ENCODE assay signal across 17 cellular contexts in the genomic region with DNA sequence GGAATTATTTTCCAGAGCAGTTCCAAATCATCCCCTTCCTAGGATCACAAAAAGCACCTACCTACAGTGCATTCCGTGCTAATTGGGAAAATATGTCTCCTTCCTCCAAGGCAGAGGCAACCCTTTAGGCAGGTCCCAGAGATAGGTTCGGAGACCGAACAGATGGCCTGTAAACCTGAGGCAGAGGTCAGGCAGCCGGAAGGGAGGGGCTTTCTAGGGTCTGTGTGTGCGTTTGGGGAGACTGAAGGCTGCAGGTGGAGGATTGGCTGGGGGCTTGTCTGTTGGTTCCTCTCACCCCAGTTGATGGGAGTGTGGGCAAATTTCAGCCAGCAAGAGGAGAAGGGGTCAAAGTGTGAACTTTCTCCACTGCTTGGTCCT. TPM values are rescaled to one million over a fixed set of nuclear protein-coding genes. Genes with fewer than 3 reads are reported as not detected.
A peak's percentile ranks its signal among the peaks of the same experiment; 100 is the strongest.
DNase-seq lines count a peak whose midpoint lies in the region; ATAC-seq and TF ChIP-seq lines count a peak whose summit lies in the region.
"Had no signal": no experiment of that assay in that cellular context is flagged by ENCODE, and none has a peak within 500 bp of the region (broad histone marks: within the 10 kb centered on the region; RNA-seq: fewer than 3 reads in every experiment).

No MANE protein-coding gene starts in this region.

- H3K27me3 ChIP-seq in hepatocyte, result no peaks in the 10 kb centered on the region
- peaks cover 0 to 20% (median 3%) of the 10 kb centered on the region in 3 donors for H3K27me3 ChIP-seq in psoas muscle (ENCODE audit: insufficient read depth in 3 of 3, low read length in 2 of 3)
- H3K27me3 ChIP-seq: brain microvascular endothelial cell had no signal

- no peak overlapping the region for H3K27ac ChIP-seq in hepatocyte
- H3K27ac ChIP-seq in psoas muscle, result no peak overlapping the region
- H3K27ac ChIP-seq: brain microvascular endothelial cell, SK-N-MC had no signal

- DNase-seq in NCI-H524 (lab: John Stamatoyannopoulos, UW), result peak; percentile 10 to 50
- DNase-seq in NCI-H524 treated with DMSO at 0.1 percent for 48 hours (lab: John Stamatoyannopoulos, UW), result no peak
- no peak for DNase-seq in hepatocyte (ENCODE audit: low spot score)
- DNase-seq in psoas muscle, result no peak
- no peak for DNase-seq in sciatic nerve (ENCODE audit: low spot score)
- DNase-seq in activated naive CD4-positive, alpha-beta T cell (lab: John Stamatoyannopoulos, UW), result no peak
- DNase-seq: 8988T; activated gamma-delta T cell treated with Interleukin-2 at 50 U/mL for 16 hours; CD4-positive, CD25-positive, alpha-beta regulatory T cell; effector CD4-positive, alpha-beta T cell; KG1; NCI-H1105 treated with DMSO at 0.1 percent for 48 hours had no signal

- peaks cover 17% of the 10 kb centered on the region for H3K4me1 ChIP-seq in hepatocyte (ENCODE audit: insufficient read depth)
- H3K4me1 ChIP-seq in psoas muscle, result peaks cover 4% of the 10 kb centered on the region

- intact Hi-C loops in psoas muscle (cut with DNase I), result no loop called here
- intact Hi-C loops in sciatic nerve (cut with DNase I), result no loop called here

- H2AFZ ChIP-seq in hepatocyte, result peak overlapping the region; percentile 39

- TF ChIP-seq CTCF in hepatocyte (IDR thresholded peaks at IDR 0.05; ENCODE audit: poor library complexity), result no peak
- TF ChIP-seq CTCF in psoas muscle (IDR thresholded peaks at IDR 0.05), result no peak

- peak overlapping the region; percentile 92 for H3K4me2 ChIP-seq in hepatocyte

- H3K9me3 ChIP-seq in hepatocyte (ENCODE audit: low read depth) (no peaks in the 10 kb centered on the region), psoas muscle (no peaks in the 10 kb centered on the region)

- no peak for ATAC-seq in psoas muscle
- ATAC-seq in sciatic nerve, result no peak

- H4K20me1 ChIP-seq in hepatocyte (ENCODE audit: insufficient read depth, poor library complexity, severe bottlenecking), result no peaks in the 10 kb centered on the region

- H3K36me3 ChIP-seq in hepatocyte (replicated peaks; ENCODE audit: insufficient read depth, low read depth) (no peaks in the 10 kb centered on the region), psoas muscle (ENCODE audit: insufficient read depth in 1 of 2, low read depth in 1 of 2) (no peaks in the 10 kb centered on the region)
- H3K36me3 ChIP-seq: brain microvascular endothelial cell had no signal

- WGBS in hepatocyte (ENCODE audit: low lambda C conversion rate, missing lambda C conversion rate), result 21% methylated on average over 5 of the region's 5 CpGs
- WGBS in psoas muscle, 3 donors, result 55 to 64% (median 55%) methylated on average over 5 of the region's 5 CpGs

- no peaks in the 10 kb centered on the region for H3K79me2 ChIP-seq in hepatocyte

- H3K9me2 ChIP-seq in hepatocyte (replicated peaks; ENCODE audit: insufficient read depth), result no peaks in the 10 kb centered on the region

- no peak overlapping the region for H3K4me3 ChIP-seq in hepatocyte
- peak overlapping the region; percentile 51 for H3K4me3 ChIP-seq in psoas muscle
- H3K4me3 ChIP-seq: SK-N-MC had no signal

RNA-seq across cellular contexts. Expression of gene KCNN4, which starts 7.1 kb away (rescaled TPM):
- total RNA-seq in hepatocyte (2.8 and 3.6 TPM in 2 replicates), psoas muscle (under 1 TPM; 0.26 to 0.89 (median 0.40) TPM), sciatic nerve (3.0 TPM)
- polyA plus RNA-seq in hepatocyte (5.4 and 8.3 TPM in 2 replicates), psoas muscle (under 1 TPM; 0.09 to 0.43 (median 0.21) TPM)

RNA-seq across cellular contexts. Expression of gene SMG9, which starts 19.0 kb away (rescaled TPM):
- total RNA-seq in hepatocyte (9.5 and 16.1 TPM in 2 replicates), psoas muscle (10 to 100 TPM; 11.6 to 27.1 (median 15.1) TPM), sciatic nerve (41.1 TPM)
- polyA plus RNA-seq in hepatocyte (34.9 and 39.7 TPM in 2 replicates), psoas muscle (10 to 100 TPM; 10.1 to 29.1 (median 13.7) TPM)

RNA-seq across cellular contexts. Expression of gene LYPD5, which starts 28.5 kb away (rescaled TPM):
- total RNA-seq in hepatocyte (0.20 and 1.8 TPM in 2 replicates), psoas muscle (under 1 TPM; 0.23 to 0.79 (median 0.58) TPM), sciatic nerve (1.4 TPM)
- polyA plus RNA-seq in hepatocyte (1.6 and 1.9 TPM in 2 replicates), psoas muscle (under 1 TPM; 0.22 to 0.27 (median 0.26) TPM)
- total RNA-seq: CD4-positive, CD25-positive, alpha-beta regulatory T cell; osteocyte had no signal

RNA-seq across cellular contexts. Expression of gene ZNF283, which starts 53.4 kb away (rescaled TPM):
- total RNA-seq in hepatocyte (7.6 and 10.7 TPM in 2 replicates), psoas muscle (1 to 10 TPM; 3.1 to 8.7 (median 4.6) TPM), sciatic nerve (17.4 TPM)
- polyA plus RNA-seq in hepatocyte (1.8 and 2.1 TPM in 2 replicates), psoas muscle (1 to 10 TPM in 2 of 3 donors, under 1 TPM in 1; 0.79 to 7.8 (median 1.0) TPM)

RNA-seq across cellular contexts. Expression of gene IRGC, which starts 57.8 kb away (rescaled TPM):
- total RNA-seq in hepatocyte (not detected in 2 replicates), psoas muscle (not detected), sciatic nerve (not detected)
- polyA plus RNA-seq in hepatocyte (not detected in 2 replicates), psoas muscle (not detected)
- total RNA-seq: CD4-positive, CD25-positive, alpha-beta regulatory T cell; fibroblast of villous mesenchyme; mesenteric fat pad; osteocyte had no signal
- polyA plus RNA-seq: CD4-positive, CD25-positive, alpha-beta regulatory T cell had no signal

Comparison
In these comparisons a context has a peak if more than half of its experiments do, and no peak if none do; other contexts are left out.
1. DNase-seq: peak in NCI-H524 (2 of 2); none in NCI-H524 treated with DMSO at 0.1 percent for 48 hours (single experiment), hepatocyte (single experiment), psoas muscle (0 of 2), sciatic nerve (single experiment) and activated naive CD4-positive, alpha-beta T cell (0 of 4).